8 cellular contexts compared by ENCODE assay signal in the genomic region with DNA sequence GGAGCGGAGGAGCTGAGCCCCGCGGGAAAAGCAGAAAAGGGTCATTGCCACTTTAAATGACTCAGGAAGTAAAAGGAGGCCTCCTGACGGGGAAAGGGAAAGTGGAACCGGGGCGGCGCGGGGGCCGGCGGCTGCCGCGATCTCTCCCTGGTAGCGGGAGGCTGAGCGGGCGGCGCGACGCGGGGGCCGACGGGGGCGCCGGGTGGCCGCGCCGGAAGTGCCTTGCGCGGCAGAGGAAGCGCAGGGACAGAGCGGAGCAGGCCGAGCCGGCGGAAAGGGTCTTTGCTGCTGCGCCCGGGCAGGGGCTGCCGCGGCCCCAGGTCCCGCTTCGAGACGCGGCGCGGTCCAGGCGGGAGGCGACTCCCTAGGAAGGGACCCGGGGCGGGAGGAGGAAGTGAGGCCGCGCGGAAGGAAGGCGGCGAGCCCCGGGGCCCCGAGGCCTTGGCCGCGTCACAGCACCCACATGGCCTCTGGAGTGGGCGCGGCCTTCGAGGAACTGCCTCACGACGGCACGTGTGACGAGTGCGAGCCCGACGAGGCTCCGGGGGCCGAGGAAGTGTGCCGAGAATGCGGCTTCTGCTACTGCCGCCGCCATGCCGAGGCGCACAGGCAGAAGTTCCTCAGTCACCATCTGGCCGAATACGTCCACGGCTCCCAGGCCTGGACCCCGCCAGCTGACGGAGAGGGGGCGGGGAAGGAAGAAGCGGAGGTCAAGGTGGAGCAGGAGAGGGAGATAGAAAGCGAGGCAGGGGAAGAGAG. TPM values are rescaled to one million over a fixed set of nuclear protein-coding genes. Genes with fewer than 3 reads are reported as not detected.
DNase-seq lines count a peak whose midpoint lies in the region; ATAC-seq and TF ChIP-seq lines count a peak whose summit lies in the region.

A gene with protein sequence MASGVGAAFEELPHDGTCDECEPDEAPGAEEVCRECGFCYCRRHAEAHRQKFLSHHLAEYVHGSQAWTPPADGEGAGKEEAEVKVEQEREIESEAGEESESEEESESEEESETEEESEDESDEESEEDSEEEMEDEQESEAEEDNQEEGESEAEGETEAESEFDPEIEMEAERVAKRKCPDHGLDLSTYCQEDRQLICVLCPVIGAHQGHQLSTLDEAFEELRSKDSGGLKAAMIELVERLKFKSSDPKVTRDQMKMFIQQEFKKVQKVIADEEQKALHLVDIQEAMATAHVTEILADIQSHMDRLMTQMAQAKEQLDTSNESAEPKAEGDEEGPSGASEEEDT (plus strand): TSS at position 127 of the 759 bp plus-strand sequence. CDS start 337 bp downstream, at position 464.

- peak within 1 kb of the TSS; percentile 89 for H3K4me3 Mint-ChIP-seq in activated CD8-positive, alpha-beta T cell treated with anti-CD3 and anti-CD28 coated beads, Interleukin-2, amount 10 ng/mL, durations not matched to agents 7 days and 5 days

- H3K27ac Mint-ChIP-seq in activated CD8-positive, alpha-beta T cell treated with anti-CD3 and anti-CD28 coated beads, Interleukin-2, amount 10 ng/mL, durations not matched to agents 7 days and 5 days: peak within 1 kb of the TSS; percentile 95

- peak; percentile 93 for ATAC-seq in HG03439 (IDR thresholded peaks at IDR 0.05; ENCODE audit: unreplicated experiment)
- ATAC-seq in activated CD8-positive, alpha-beta T cell treated with anti-CD3 and anti-CD28 coated beads, Interleukin-2, amount 10 ng/mL, durations not matched to agents 7 days and 5 days: peak; percentile 87

- DNase-seq in NCI-H748 (lab: John Stamatoyannopoulos, UW; ENCODE audit: unreplicated experiment): peak; percentile 94
- DNase-seq in activated CD8-positive, alpha-beta T cell treated with anti-CD3 and anti-CD28 coated beads, Interleukin-2, amount 10 ng/mL, durations not matched to agents 7 days and 5 days: peak; percentile 87
- peak; percentile 65 for DNase-seq in effector CD4-positive, alpha-beta T cell
- DNase-seq in lung microvascular endothelial cell (ENCODE audit: low read depth in 2 of 2): peak; percentile 82 to 85
- DNase-seq in stimulated activated CD4-positive, alpha-beta T cell treated with anti-CD3 and anti-CD28 coated beads, TNF-alpha, amount 100 ng/mL, for 48 hours (ENCODE audit: low read depth in 3 of 3): peak; percentile 64 to 74 (median 66)

- CTCF ChIA-PET in activated CD8-positive, alpha-beta T cell treated with anti-CD3 and anti-CD28 coated beads, Interleukin-2, amount 10 ng/mL, durations not matched to agents 7 days and 5 days (lab: Charles Lee): no interaction called here

- H3K9ac ChIP-seq in BLaER1: peak within 1 kb of the TSS; percentile 92

- peaks cover 34% of the 10 kb centered on the region for H3K36me3 ChIP-seq in BLaER1

- H3K27me3 Mint-ChIP-seq in activated CD8-positive, alpha-beta T cell treated with anti-CD3 and anti-CD28 coated beads, Interleukin-2, amount 10 ng/mL, durations not matched to agents 7 days and 5 days (ENCODE audit: low read depth): peaks cover 8% of the 10 kb centered on the region

- H3K27ac ChIP-seq in BLaER1: peak within 1 kb of the TSS; percentile 97

- peak; percentile 77 for TF ChIP-seq POLR2A in GM19193 (IDR thresholded peaks at IDR 0.05; ENCODE audit: extremely low read depth, insufficient read depth, insufficient read length)

- peaks cover 31% of the 10 kb centered on the region for H3K4me1 ChIP-seq in BLaER1

- peak within 1 kb of the TSS; percentile 96 for H3K4me2 ChIP-seq in BLaER1

- H3K9me3 Mint-ChIP-seq in activated CD8-positive, alpha-beta T cell treated with anti-CD3 and anti-CD28 coated beads, Interleukin-2, amount 10 ng/mL, durations not matched to agents 7 days and 5 days (ENCODE audit: insufficient read depth): peaks cover 34% of the 10 kb centered on the region

- peaks cover 40% of the 10 kb centered on the region for H3K4me1 Mint-ChIP-seq in activated CD8-positive, alpha-beta T cell treated with anti-CD3 and anti-CD28 coated beads, Interleukin-2, amount 10 ng/mL, durations not matched to agents 7 days and 5 days (ENCODE audit: low read depth)

- no peaks in the 10 kb centered on the region for H3K27me3 ChIP-seq in BLaER1

- H4K20me1 ChIP-seq in BLaER1: peaks cover 8% of the 10 kb centered on the region; the same call in 1 of the 2 replicates

- peaks cover 36% of the 10 kb centered on the region for H3K36me3 Mint-ChIP-seq in activated CD8-positive, alpha-beta T cell treated with anti-CD3 and anti-CD28 coated beads, Interleukin-2, amount 10 ng/mL, durations not matched to agents 7 days and 5 days (ENCODE audit: low read depth)

- H3K9me3 ChIP-seq in BLaER1: peaks cover 48% of the 10 kb centered on the region

- POLR2A ChIA-PET in activated CD8-positive, alpha-beta T cell treated with anti-CD3 and anti-CD28 coated beads, Interleukin-2, amount 10 ng/mL, durations not matched to agents 7 days and 5 days (lab: Charles Lee): no interaction called here

- H3K4me3 ChIP-seq in BLaER1: peak within 1 kb of the TSS; percentile 85

RNA-seq across cellular contexts. Expression of the gene that starts here (rescaled TPM):
- 10 to 100 TPM; 33.8 to 34.5 TPM for total RNA-seq in activated CD8-positive, alpha-beta T cell treated with anti-CD3 and anti-CD28 coated beads, Interleukin-2, amount 10 ng/mL, durations not matched to agents 7 days and 5 days
- total RNA-seq in lung microvascular endothelial cell: 10.2 and 16.5 TPM in 2 replicates

Comparison
In these comparisons a context has a peak if more than half of its experiments do, and no peak if none do; other contexts are left out.
1. Peak in every context shown above with its lines: DNase-seq, ATAC-seq, H3K4me3 ChIP-seq and H3K27ac ChIP-seq.